ENCODE assay signal across 14 cellular contexts in genomic region chr3:24598691-24599090, GRCh38.
DNase-seq lines count a peak whose midpoint lies in the region; ATAC-seq and TF ChIP-seq lines count a peak whose summit lies in the region.
"Had no signal": no experiment of that assay in that cellular context is flagged by ENCODE, and none has a peak within 500 bp of the region (broad histone marks: within the 10 kb centered on the region; RNA-seq: fewer than 3 reads in every experiment).

No MANE protein-coding gene starts in this region.

- H3K4me1 ChIP-seq in PC-3 (ENCODE audit: insufficient read depth, low read length) = peaks cover 43% of the 10 kb centered on the region
- H3K4me1 ChIP-seq: BLaER1 had no signal

- TF ChIP-seq CTCF in PC-3 (conservative IDR thresholded peaks at IDR 0.05; ENCODE audit: low read depth, low read length) = no peak

- no peaks in the 10 kb centered on the region for H3K36me3 ChIP-seq in PC-3 (ENCODE audit: low read depth, low read length)
- H3K36me3 ChIP-seq: BLaER1 had no signal

- H3K79me2 ChIP-seq in PC-3 (ENCODE audit: low read length) = no peaks in the 10 kb centered on the region

- H3K27ac ChIP-seq in PC-3 (ENCODE audit: low read length) = peak overlapping the region; percentile 50
- H3K27ac ChIP-seq in epithelial cell of prostate = peak overlapping the region; percentile 49
- H3K27ac ChIP-seq: BLaER1, SK-N-MC had no signal

- H3K4me2 ChIP-seq in PC-3 (ENCODE audit: low read length) = peak overlapping the region; percentile 79
- H3K4me2 ChIP-seq: BLaER1 had no signal

- intact Hi-C loops in PC-3 (cut with micrococcal nuclease) = loop anchor here (2.0 to 10.0 kb wide), 3 partner anchors 24 to 604 kb away; no protein-coding TSS in a partner anchor

- H3K9me2 ChIP-seq in PC-3 (replicated peaks; ENCODE audit: low read length) = no peaks in the 10 kb centered on the region

- ATAC-seq in PC-3 = peak; percentile 45
- ATAC-seq in GM21723 (IDR thresholded peaks at IDR 0.05; ENCODE audit: unreplicated experiment) = no peak
- ATAC-seq: activated T-helper 17 cell treated with anti-CD3 and anti-CD28 coated beads, Interleukin-2, amount 50 U/mL, for 72 hours had no signal

- DNase-seq in Daoy (ENCODE audit: low read depth) = peak; percentile 19
- peak; percentile 88 for DNase-seq in PC-3
- peak; percentile 78 for DNase-seq in epithelial cell of prostate (ENCODE audit: low read depth, low spot score)
- DNase-seq in myocyte (ENCODE audit: low read depth) = peak; percentile 26
- DNase-seq in stimulated activated CD4-positive, alpha-beta T cell treated with anti-CD3 and anti-CD28 coated beads, Interleukin-12 subunit alpha, Interleukin-12 subunit beta, amount 100 ng/mL, for 4 hours = no peak
- DNase-seq in SKM-1 treated with dmso at 0.1 percent for 144 hours (lab: John Stamatoyannopoulos, UW; ENCODE audit: unreplicated experiment) = no peak
- DNase-seq in NCI-H82 treated with DMSO at 0.1 percent for 48 hours (lab: John Stamatoyannopoulos, UW; ENCODE audit: unreplicated experiment) = no peak
- DNase-seq: activated CD4-positive, alpha-beta T cell treated with anti-CD3 and anti-CD28 coated beads for 4 hours; kidney; NCI-H1105 had no signal

- H4K20me1 ChIP-seq in PC-3 (ENCODE audit: low read length) = no peaks in the 10 kb centered on the region
- H4K20me1 ChIP-seq: BLaER1 had no signal

- H3K4me3 ChIP-seq in PC-3 (ENCODE audit: low read length) = peak overlapping the region; percentile 45
- H3K4me3 ChIP-seq: BLaER1, SK-N-MC had no signal

- no peaks in the 10 kb centered on the region for H3F3A ChIP-seq in PC-3 (ENCODE audit: low read length, unreplicated experiment)

- H3K9me3 ChIP-seq in PC-3 (ENCODE audit: low read length) = no peaks in the 10 kb centered on the region
- H3K9me3 ChIP-seq: BLaER1 had no signal

- peak overlapping the region; percentile 18; the same call in 1 of the 2 replicates for H3K9ac ChIP-seq in PC-3 (ENCODE audit: low read length)
- H3K9ac ChIP-seq: BLaER1 had no signal

- CTCF ChIA-PET in PC-3 (lab: Charles Lee) = no interaction called here

- no peaks in the 10 kb centered on the region for H3K27me3 ChIP-seq in PC-3 (ENCODE audit: low read length)
- H3K27me3 ChIP-seq: BLaER1 had no signal

- H2AFZ ChIP-seq in PC-3 (ENCODE audit: low read length) = peak overlapping the region; percentile 34; the same call in 1 of the 2 replicates

- POLR2A ChIA-PET in PC-3 (lab: Charles Lee; ENCODE audit: unreplicated experiment) = interaction anchor here (0.6 kb wide), 1 partner anchor 971 kb away, joined by 3 read pairs; no protein-coding TSS in a partner anchor

- no TSS peak for BruUV-seq in PC-3 (replicated peaks; lab: Mats Ljungman, UMichigan)

Comparison
In these comparisons a context has a peak if more than half of its experiments do, and no peak if none do; other contexts are left out.
1. DNase-seq: peak in Daoy (single experiment), PC-3 (single experiment), epithelial cell of prostate (single experiment) and myocyte (single experiment); none in stimulated activated CD4-positive, alpha-beta T cell treated with anti-CD3 and anti-CD28 coated beads, Interleukin-12 subunit alpha, Interleukin-12 subunit beta, amount 100 ng/mL, for 4 hours (single experiment), SKM-1 treated with dmso at 0.1 percent for 144 hours (single experiment) and NCI-H82 treated with DMSO at 0.1 percent for 48 hours (single experiment).